11 cellular contexts compared by ENCODE assay signal in genomic region chr14:102209224-102209966, GRCh38.
DNase-seq lines count a peak whose midpoint lies in the region; ATAC-seq, FAIRE-seq and TF ChIP-seq lines count a peak whose summit lies in the region.
"Had no signal": no experiment of that assay in that cellular context is flagged by ENCODE, and none has a peak within 500 bp of the region (broad histone marks: within the 10 kb centered on the region; RNA-seq: fewer than 3 reads in every experiment).

No MANE protein-coding gene starts in this region.

- H3K4me3 ChIP-seq in right atrium auricular region (no peak overlapping the region), retinal pigment epithelial cell (ENCODE audit: low read length) (no peak overlapping the region), suprapubic skin (no peak overlapping the region)
- H3K4me3 ChIP-seq: SJSA1, stomach had no signal

- peak overlapping the region; percentile 13 to 50 for H3K27ac ChIP-seq in right atrium auricular region
- H3K27ac ChIP-seq in suprapubic skin, result no peak overlapping the region
- H3K27ac ChIP-seq: SJSA1, stomach had no signal

- H3K27ac Mint-ChIP-seq in activated naive CD8-positive, alpha-beta T cell treated with anti-CD3 and anti-CD28 coated beads, Interleukin-2, amount 50 U/mL, for 24 hours, result peak overlapping the region; percentile 13

- no peak for TF ChIP-seq POLR2A in H54 (IDR thresholded peaks at IDR 0.05; ENCODE audit: low read depth, low read length)
- TF ChIP-seq POLR2A in suprapubic skin (IDR thresholded peaks at IDR 0.05), result no peak

- TF ChIP-seq CTCF in right atrium auricular region (IDR thresholded peaks at IDR 0.05) (peak in 1 of 2 donors; percentile 44), retinal pigment epithelial cell (conservative IDR thresholded peaks at IDR 0.05; ENCODE audit: low read depth, low read length) (peak; percentile 42), suprapubic skin (IDR thresholded peaks at IDR 0.05) (peak in 1 of 2 donors; percentile 19)

- no peak for TF ChIP-seq EP300 in suprapubic skin (IDR thresholded peaks at IDR 0.05)

- no peak for ATAC-seq in activated naive CD8-positive, alpha-beta T cell treated with anti-CD3 and anti-CD28 coated beads, Interleukin-2, amount 50 U/mL, for 24 hours
- ATAC-seq in GM18909 (IDR thresholded peaks at IDR 0.05; ENCODE audit: poor library complexity, unreplicated experiment), result no peak

- FAIRE-seq in H54 (lab: Jason Lieb, UNC), result peak; percentile 30

- H3K9me3 ChIP-seq in right atrium auricular region (no peaks in the 10 kb centered on the region), suprapubic skin (no peaks in the 10 kb centered on the region)
- H3K9me3 ChIP-seq: SJSA1, stomach had no signal

- H3K27me3 ChIP-seq in right atrium auricular region (no peaks in the 10 kb centered on the region), suprapubic skin (no peaks in the 10 kb centered on the region)
- H3K27me3 ChIP-seq: SJSA1, stomach had no signal

- DNase-seq in H54 (ENCODE audit: insufficient read length, low spot score) (no peak), right atrium auricular region (ENCODE audit: low spot score) (no peak), retinal pigment epithelial cell (ENCODE audit: low read depth) (no peak), suprapubic skin (ENCODE audit: low spot score in 2 of 2) (no peak), SIG-M5 treated with dmso at 0.1 percent for 504 hours (lab: John Stamatoyannopoulos, UW; ENCODE audit: unreplicated experiment) (no peak), NK-92 (lab: John Stamatoyannopoulos, UW; ENCODE audit: unreplicated experiment) (no peak)
- no peak for DNase-seq in activated naive CD8-positive, alpha-beta T cell treated with anti-CD3 and anti-CD28 coated beads, Interleukin-2, amount 50 U/mL, for 24 hours
- DNase-seq: naive B cell, stomach had no signal

- peaks cover 0 to 6% of the 10 kb centered on the region in 2 donors for H3K4me1 ChIP-seq in right atrium auricular region
- H3K4me1 ChIP-seq in suprapubic skin, result no peaks in the 10 kb centered on the region
- H3K4me1 ChIP-seq: SJSA1 had no signal

- peaks cover 18% of the 10 kb centered on the region for H3K36me3 Mint-ChIP-seq in activated naive CD8-positive, alpha-beta T cell treated with anti-CD3 and anti-CD28 coated beads, Interleukin-2, amount 50 U/mL, for 24 hours (ENCODE audit: low read depth)

- no peak overlapping the region for H3K4me3 Mint-ChIP-seq in activated naive CD8-positive, alpha-beta T cell treated with anti-CD3 and anti-CD28 coated beads, Interleukin-2, amount 50 U/mL, for 24 hours
- H3K4me3 Mint-ChIP-seq: naive B cell had no signal

- H3K4me1 Mint-ChIP-seq in activated naive CD8-positive, alpha-beta T cell treated with anti-CD3 and anti-CD28 coated beads, Interleukin-2, amount 50 U/mL, for 24 hours, result no peaks in the 10 kb centered on the region

- 78% methylated on average over 19 of the region's 19 CpGs for WGBS in suprapubic skin

- no peaks in the 10 kb centered on the region for H3K9me3 Mint-ChIP-seq in activated naive CD8-positive, alpha-beta T cell treated with anti-CD3 and anti-CD28 coated beads, Interleukin-2, amount 50 U/mL, for 24 hours
- H3K9me3 Mint-ChIP-seq: naive B cell had no signal

- H3K36me3 ChIP-seq in right atrium auricular region (peaks cover 25% of the 10 kb centered on the region), suprapubic skin (peaks cover 74% of the 10 kb centered on the region)

- H3K27me3 Mint-ChIP-seq in activated naive CD8-positive, alpha-beta T cell treated with anti-CD3 and anti-CD28 coated beads, Interleukin-2, amount 50 U/mL, for 24 hours, result no peaks in the 10 kb centered on the region
- H3K27me3 Mint-ChIP-seq: naive B cell had no signal
